In genomic region chr17:16989230-16989952, GRCh38 we compare ENCODE assay signal across 1 cellular context.
TF ChIP-seq lines count a peak whose summit lies in the region.

No MANE protein-coding gene starts in this region.

TF ChIP-seq in H1, 55 proteins besides CTCF, POLR2A, EP300 and RAD21 (continued from another document):
- no peak for TF ChIP-seq USF2 (IDR thresholded peaks at IDR 0.05; ENCODE audit: low read length)
- TF ChIP-seq SRF (IDR thresholded peaks at IDR 0.05; ENCODE audit: low read depth, low read length): no peak
- no peak for TF ChIP-seq MAX (IDR thresholded peaks at IDR 0.05)
- no peak for TF ChIP-seq CHD1 (IDR thresholded peaks at IDR 0.05; ENCODE audit: low read depth, low read length)
- no peak for TF ChIP-seq JUN (IDR thresholded peaks at IDR 0.05; ENCODE audit: low read depth, low read length)
- TF ChIP-seq TCF12 (IDR thresholded peaks at IDR 0.05; ENCODE audit: low read depth, low read length): no peak
- TF ChIP-seq RFX5 (IDR thresholded peaks at IDR 0.05; ENCODE audit: borderline replicate concordance, low read depth, low read length): no peak
- no peak for TF ChIP-seq CHD7 (IDR thresholded peaks at IDR 0.05; ENCODE audit: insufficient replicate concordance, low read length)
- no peak for TF ChIP-seq GABPA (IDR thresholded peaks at IDR 0.05; ENCODE audit: borderline replicate concordance, insufficient read depth, low read length)
- no peak for TF ChIP-seq SIN3A (conservative IDR thresholded peaks at IDR 0.05 in 1 of 2, IDR thresholded peaks at IDR 0.05 in 1 of 2; ENCODE audit: low read depth in 1 of 2, low read length in 2 of 2)
- no peak for TF ChIP-seq SP1 (IDR thresholded peaks at IDR 0.05; ENCODE audit: low read depth, low read length)
- no peak for TF ChIP-seq SP4 (IDR thresholded peaks at IDR 0.05; ENCODE audit: low read length)
- no peak for TF ChIP-seq JUND (IDR thresholded peaks at IDR 0.05; ENCODE audit: low read length)
- no peak for TF ChIP-seq SP2 (IDR thresholded peaks at IDR 0.05; ENCODE audit: low read length)
